In genomic region chr5:147830035-147830434, GRCh38 we compare ENCODE assay signal across 16 cellular contexts. TPM values are rescaled to one million over a fixed set of nuclear protein-coding genes. Genes with fewer than 3 reads are reported as not detected.
DNase-seq lines count a peak whose midpoint lies in the region; ATAC-seq, FAIRE-seq and TF ChIP-seq lines count a peak whose summit lies in the region.
"Had no signal": no experiment of that assay in that cellular context is flagged by ENCODE, and none has a peak within 500 bp of the region (broad histone marks: within the 10 kb centered on the region; RNA-seq: fewer than 3 reads in every experiment).

No MANE protein-coding gene starts in this region.

- H3K36me3 ChIP-seq in pancreas (peaks cover 0 to 45% (median 0%) of the 10 kb centered on the region in 3 donors), trophoblast cell (ENCODE audit: control insufficient read depth in 1 of 2, insufficient read depth in 2 of 2, low read length in 2 of 2) (no peaks in the 10 kb centered on the region)

- H2BK120ac ChIP-seq in trophoblast cell (ENCODE audit: insufficient read depth, low read length, poor library complexity): no peak overlapping the region

- H3K79me1 ChIP-seq in trophoblast cell (ENCODE audit: low read length): no peaks in the 10 kb centered on the region

- no peak for TF ChIP-seq CTCF in fibroblast of the aortic adventitia (IDR thresholded peaks at IDR 0.05; ENCODE audit: insufficient read depth, low read length)
- no peak for TF ChIP-seq CTCF in pancreas (IDR thresholded peaks at IDR 0.05)

- no peaks in the 10 kb centered on the region for H3K9me3 ChIP-seq in pancreas
- H3K9me3 ChIP-seq in trophoblast cell (ENCODE audit: insufficient read depth, low read depth, low read length): no peaks in the 10 kb centered on the region
- H3K9me3 ChIP-seq: SK-N-SH had no signal

- FAIRE-seq in pancreas (lab: Jason Lieb, UNC): no peak

- DNase-seq in LoVo (ENCODE audit: low spot score): peak; percentile 29
- peak; percentile 55 for DNase-seq in OCI-M1 (lab: John Stamatoyannopoulos, UW)
- DNase-seq in fibroblast of the aortic adventitia (ENCODE audit: low read depth): peak; percentile 48
- no peak for DNase-seq in pancreas
- DNase-seq in HEK293T (ENCODE audit: extremely low spot score): no peak
- DNase-seq in trophoblast cell: no peak
- DNase-seq: CD8-positive, alpha-beta T cell; H9; NCI-H1417; NCI-H2029; NCI-H2227 treated with DMSO at 0.1 percent for 48 hours; PC-9; SK-N-SH had no signal

- POLR2A ChIA-PET in HEK293T (lab: Yijun Ruan, JAX): no interaction called here

- H3K4ac ChIP-seq in trophoblast cell (ENCODE audit: low read depth, low read length): no peak overlapping the region

- H3K4me1 ChIP-seq in pancreas: peaks cover 0 to 16% (median 6%) of the 10 kb centered on the region in 3 donors
- H3K4me1 ChIP-seq in trophoblast cell (ENCODE audit: control insufficient read depth in 1 of 2, insufficient read depth in 2 of 2, low read length in 2 of 2): no peaks in the 10 kb centered on the region

- H3K9ac ChIP-seq in trophoblast cell (ENCODE audit: low read length): no peak overlapping the region
- H3K9ac ChIP-seq: SK-N-SH had no signal

- H4K12ac ChIP-seq in trophoblast cell (ENCODE audit: low read depth, low read length): no peak overlapping the region

- no peak overlapping the region for H2BK5ac ChIP-seq in trophoblast cell (ENCODE audit: low read depth, low read length, poor library complexity)

- ATAC-seq in pancreas (no peak), GM18909 (IDR thresholded peaks at IDR 0.05; ENCODE audit: poor library complexity, unreplicated experiment) (no peak), GM19324 (IDR thresholded peaks at IDR 0.05; ENCODE audit: low FRiP score, unreplicated experiment) (no peak)
- ATAC-seq: CD8-positive, alpha-beta T cell had no signal

- H3K18ac ChIP-seq in trophoblast cell (ENCODE audit: low read length): no peak overlapping the region

- intact Hi-C loops in pancreas (cut with DNase I): no loop called here

- no peak overlapping the region for H2AK5ac ChIP-seq in trophoblast cell (ENCODE audit: low read length)

- H3K27me3 ChIP-seq in pancreas (no peaks in the 10 kb centered on the region), trophoblast cell (ENCODE audit: insufficient read depth, low read length) (no peaks in the 10 kb centered on the region)

- no peak overlapping the region for H4K91ac ChIP-seq in trophoblast cell (ENCODE audit: low read depth, low read length)

- H3K4me2 ChIP-seq in trophoblast cell (ENCODE audit: low read length): no peak overlapping the region
- H3K4me2 ChIP-seq: PC-9, SK-N-SH had no signal

- H3K27ac ChIP-seq in pancreas (peak overlapping the region; percentile 27 to 86 (median 82)), trophoblast cell (ENCODE audit: low read depth, low read length) (no peak overlapping the region)
- H3K27ac ChIP-seq: PC-9 had no signal

- no peak overlapping the region for H3K14ac ChIP-seq in trophoblast cell (ENCODE audit: low read length)

- no peak overlapping the region for H4K8ac ChIP-seq in trophoblast cell (ENCODE audit: low read depth, low read length)

- no peak overlapping the region for H3K23ac ChIP-seq in trophoblast cell (ENCODE audit: low read length)

- no peak overlapping the region for H3K4me3 ChIP-seq in fibroblast of the aortic adventitia (ENCODE audit: low read depth, low read length)
- H3K4me3 ChIP-seq in pancreas: peak overlapping the region; percentile 24 to 53 (median 46)
- H3K4me3 ChIP-seq in trophoblast cell (ENCODE audit: low read depth, low read length): no peak overlapping the region
- H3K4me3 ChIP-seq: PC-9 had no signal

- H3K79me2 ChIP-seq in trophoblast cell (ENCODE audit: control insufficient read depth, insufficient read depth, low read length, poor library complexity): no peaks in the 10 kb centered on the region

- CTCF ChIA-PET in HEK293T (lab: Yijun Ruan, JAX): interaction anchor here (0.6 kb wide), 1 partner anchor 48 kb away, joined by 3 read pairs; no protein-coding TSS in a partner anchor

- H2BK12ac ChIP-seq in trophoblast cell (ENCODE audit: low read length): no peak overlapping the region

- no peak overlapping the region for H2AFZ ChIP-seq in trophoblast cell (ENCODE audit: insufficient read depth, low read length, poor library complexity)
- H2AFZ ChIP-seq: PC-9 had no signal

TF ChIP-seq in HEK293T, 16 proteins besides CTCF, POLR2A, EP300 and RAD21:
- no peak for TF ChIP-seq ZNF384 (IDR thresholded peaks at IDR 0.05)
- TF ChIP-seq NFRKB (IDR thresholded peaks at IDR 0.05): no peak
- no peak for TF ChIP-seq ARNT (IDR thresholded peaks at IDR 0.05)
- TF ChIP-seq FOXK2 (IDR thresholded peaks at IDR 0.05): no peak

RNA-seq across cellular contexts. Expression of gene SPINK1, which starts 1.4 kb away (rescaled TPM):
- total RNA-seq in fibroblast of the aortic adventitia (ENCODE audit: low replicate concordance): not detected in 2 replicates
- total RNA-seq in pancreas: over 10,000 TPM; 18,043 to 26,066 (median 20,523) TPM
- over 10,000 TPM in 1 of 2 donors, 1,000 to 10,000 TPM in 1; 5,539 to 23,743 TPM for polyA plus RNA-seq in pancreas
- polyA plus RNA-seq in trophoblast cell (2013): 12.4 and 13.6 TPM in 2 replicates
- total RNA-seq: CD8-positive, alpha-beta T cell; PC-9 had no signal
- polyA plus RNA-seq: BJ, SK-N-SH had no signal

RNA-seq across cellular contexts. Expression of gene JAKMIP2, which starts 47.5 kb away (rescaled TPM):
- total RNA-seq in fibroblast of the aortic adventitia (ENCODE audit: low replicate concordance) (1.4 and 2.4 TPM in 2 replicates), pancreas (1 to 10 TPM in 1 of 6 donors, under 1 TPM in 5; 0.19 to 1.3 (median 0.67) TPM)
- 1 to 10 TPM in 1 of 2 donors, under 1 TPM in 1; 0.53 to 2.6 TPM for polyA plus RNA-seq in pancreas
- 0.26 TPM in 2 replicates for polyA plus RNA-seq in trophoblast cell (2013)
- total RNA-seq: PC-9 had no signal
- polyA plus RNA-seq: BJ had no signal

RNA-seq across cellular contexts. Expression of gene SCGB3A2, which starts 48.5 kb away (rescaled TPM):
- not detected in 2 replicates for total RNA-seq in fibroblast of the aortic adventitia (ENCODE audit: low replicate concordance)
- under 1 TPM in 2 of 6 donors, not detected in 4; 0.24 to 0.76 TPM for total RNA-seq in pancreas
- not detected for polyA plus RNA-seq in pancreas
- polyA plus RNA-seq in trophoblast cell (2013): 12.0 and 15.1 TPM in 2 replicates
- total RNA-seq: CD8-positive, alpha-beta T cell; PC-9 had no signal
- polyA plus RNA-seq: BJ, SK-N-SH had no signal

Comparison
In these comparisons a context has a peak if more than half of its experiments do, and no peak if none do; other contexts are left out.
1. DNase-seq: peak in LoVo (single experiment), OCI-M1 (single experiment) and fibroblast of the aortic adventitia (single experiment); none in pancreas (0 of 6), HEK293T (single experiment) and trophoblast cell (0 of 2).
2. H3K4me3 ChIP-seq: peak in pancreas (4 of 4); none in fibroblast of the aortic adventitia (single experiment) and trophoblast cell (single experiment).
3. RNA of gene SPINK1, which starts 1.4 kb away (total RNA-seq): 18,043 to 26,066 TPM in pancreas; not detected in fibroblast of the aortic adventitia; every median in the first group is over 1,000 times any median in the second.